In the genomic region with DNA sequence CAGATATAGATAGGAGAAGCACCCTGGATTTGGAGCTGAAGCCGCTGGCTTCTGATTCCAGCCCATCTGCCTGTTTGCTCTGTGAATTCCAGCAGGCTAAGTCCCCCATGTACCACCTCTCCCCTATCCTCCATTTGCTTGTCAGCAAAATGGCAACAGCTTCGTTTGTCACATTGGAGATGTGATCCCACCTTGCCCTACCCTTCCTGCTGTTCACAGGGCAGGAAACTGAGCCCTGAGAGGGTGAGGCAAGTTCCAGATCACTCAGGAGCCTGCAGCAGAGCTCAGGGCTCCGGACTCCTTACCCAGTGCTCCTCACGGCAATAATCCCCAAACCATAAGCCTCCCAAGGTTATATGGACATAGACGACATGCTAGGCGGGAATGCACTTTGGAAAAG, we compare ENCODE assay signal across 8 cellular contexts. TPM values are rescaled to one million over a fixed set of nuclear protein-coding genes. Genes with fewer than 3 reads are reported as not detected.
A peak's percentile ranks its signal among the peaks of the same experiment; 100 is the strongest.
DNase-seq lines count a peak whose midpoint lies in the region; ATAC-seq and TF ChIP-seq lines count a peak whose summit lies in the region.

No MANE protein-coding gene starts in this region.

- H4K20me1 ChIP-seq in mammary epithelial cell (ENCODE audit: insufficient read depth, low read length), result no peaks in the 10 kb centered on the region

- peaks cover 7 to 44% (median 24%) of the 10 kb centered on the region in 5 donors for H3K36me3 Mint-ChIP-seq in naive thymus-derived CD4-positive, alpha-beta T cell

- ATAC-seq in right cardiac atrium, result no peak
- ATAC-seq in left ventricle myocardium superior, result no peak
- ATAC-seq in naive thymus-derived CD4-positive, alpha-beta T cell, result no peak
- ATAC-seq in aorta (ENCODE audit: low FRiP score), result no peak
- no peak for ATAC-seq in GM18517 (IDR thresholded peaks at IDR 0.05; ENCODE audit: unreplicated experiment)

- peak overlapping the region in 9 of 10 donors; percentile 39 to 84 (median 75) for H3K4me3 Mint-ChIP-seq in naive thymus-derived CD4-positive, alpha-beta T cell

- in situ Hi-C loops in mammary epithelial cell (cut with MboI; ENCODE audit: low sequenced_read_pairs in 2 of 2), result no loop called here

- H3K4me3 ChIP-seq in right cardiac atrium (ENCODE audit: low read length), result no peak overlapping the region
- H3K4me3 ChIP-seq in mammary epithelial cell (replicated peaks in 1 of 3; ENCODE audit: insufficient read depth in 1 of 3, low read depth in 2 of 3, low read length in 3 of 3), result no peak overlapping the region
- H3K4me3 ChIP-seq in naive thymus-derived CD4-positive, alpha-beta T cell (ENCODE audit: low read length), result peak overlapping the region; percentile 5
- no peak overlapping the region for H3K4me3 ChIP-seq in aorta (ENCODE audit: low read length in 2 of 2)

- WGBS in right cardiac atrium, result 82% methylated on average over 6 of the region's 6 CpGs
- 84% methylated on average over 6 of the region's 6 CpGs for WGBS in mammary epithelial cell (ENCODE audit: low coverage, missing lambda C conversion rate)
- 77 to 79% methylated on average over 6 of the region's 6 CpGs for WGBS in aorta, 2 donors

- dilution Hi-C loops in mammary epithelial cell (cut with HindIII; ENCODE audit: low sequenced_read_pairs), result no loop called here

- CTCF ChIA-PET in mammary epithelial cell (lab: Charles Lee; ENCODE audit: low non-redundant PET), result no interaction called here
- CTCF ChIA-PET in naive thymus-derived CD4-positive, alpha-beta T cell (lab: Charles Lee), result interaction anchor here (1.3 kb wide), 1 partner anchor 130 kb away, joined by 4 read pairs; no protein-coding TSS in a partner anchor

- H3K27me3 Mint-ChIP-seq in naive thymus-derived CD4-positive, alpha-beta T cell, result no peaks in the 10 kb centered on the region

- H3K27ac ChIP-seq in right cardiac atrium (ENCODE audit: low read length), result peak overlapping the region; percentile 89
- peak overlapping the region; percentile 87 for H3K27ac ChIP-seq in mammary epithelial cell (ENCODE audit: insufficient read depth, low read depth, low read length)
- H3K27ac ChIP-seq in naive thymus-derived CD4-positive, alpha-beta T cell (ENCODE audit: low read depth, low read length), result peak overlapping the region; percentile 56
- peak overlapping the region; percentile 10 to 95 for H3K27ac ChIP-seq in aorta (ENCODE audit: low read depth in 1 of 2, low read length in 2 of 2)

- TF ChIP-seq CTCF in mammary epithelial cell (conservative IDR thresholded peaks at IDR 0.05 in 1 of 2, IDR thresholded peaks at IDR 0.05 in 1 of 2; ENCODE audit: extremely low read depth in 1 of 2, insufficient read depth in 1 of 2, low read depth in 1 of 2, low read length in 2 of 2), result no peak

- H3K9me3 ChIP-seq in right cardiac atrium (ENCODE audit: control insufficient read depth, low read length), result no peaks in the 10 kb centered on the region
- no peaks in the 10 kb centered on the region for H3K9me3 ChIP-seq in mammary epithelial cell (replicated peaks; ENCODE audit: insufficient read depth, low read length)
- H3K9me3 ChIP-seq in naive thymus-derived CD4-positive, alpha-beta T cell (ENCODE audit: control insufficient read depth in 2 of 3, low read length in 3 of 3), result no peaks in the 10 kb centered on the region
- H3K9me3 ChIP-seq in aorta (ENCODE audit: control insufficient read depth, low read length), result no peaks in the 10 kb centered on the region

- peaks cover 99% of the 10 kb centered on the region for H3K79me2 ChIP-seq in mammary epithelial cell (ENCODE audit: insufficient read depth, low read length)

- H3K4me1 ChIP-seq in right cardiac atrium (ENCODE audit: control insufficient read depth, insufficient read depth, low read length) (peaks cover 34% of the 10 kb centered on the region), mammary epithelial cell (ENCODE audit: insufficient read depth, low read length) (peaks cover 97% of the 10 kb centered on the region), aorta (ENCODE audit: control insufficient read depth in 1 of 2, insufficient read depth in 2 of 2, low read length in 2 of 2) (peaks cover 4 to 11% of the 10 kb centered on the region in 2 donors)
- H3K4me1 ChIP-seq in naive thymus-derived CD4-positive, alpha-beta T cell (ENCODE audit: control insufficient read depth in 2 of 2, insufficient read depth in 2 of 2, low read length in 2 of 2), result peaks cover 77 to 90% of the 10 kb centered on the region in 2 donors

- no peak for DNase-seq in right cardiac atrium
- DNase-seq in left ventricle myocardium superior, result no peak
- no peak for DNase-seq in mammary epithelial cell
- DNase-seq in naive thymus-derived CD4-positive, alpha-beta T cell, result no peak
- DNase-seq in aorta, result peak in 1 of 2 donors; percentile 26
- no peak for DNase-seq in Ammon's horn (ENCODE audit: low spot score)
- DNase-seq in HCEC 1CT, result no peak

- H3K4me1 Mint-ChIP-seq in naive thymus-derived CD4-positive, alpha-beta T cell, result peaks cover 75 to 98% (median 95%) of the 10 kb centered on the region in 7 donors

- POLR2A ChIA-PET in naive thymus-derived CD4-positive, alpha-beta T cell (lab: Charles Lee), result interaction anchor here (0.8 to 16.3 kb wide), 6 partner anchors 8 to 21 kb away, joined by 3 to 134 read pairs (median 11); no protein-coding TSS in a partner anchor

- peak overlapping the region; percentile 59 for H3K9ac ChIP-seq in mammary epithelial cell (ENCODE audit: insufficient read depth, low read length)

- peak overlapping the region; percentile 83 to 95 (median 89) for H3K27ac Mint-ChIP-seq in naive thymus-derived CD4-positive, alpha-beta T cell

- TSS peak; percentile 37 for BruUV-seq in mammary epithelial cell (replicated peaks; lab: Mats Ljungman, UMichigan)

- peak overlapping the region; percentile 38 for H3K4me2 ChIP-seq in mammary epithelial cell (ENCODE audit: insufficient read depth, low read depth, low read length)

- H3K36me3 ChIP-seq in mammary epithelial cell (ENCODE audit: insufficient read depth, low read length) (peaks cover 23% of the 10 kb centered on the region), aorta (ENCODE audit: control insufficient read depth in 1 of 2, insufficient read depth in 2 of 2, low read length in 1 of 2) (no peaks in the 10 kb centered on the region)
- H3K36me3 ChIP-seq in naive thymus-derived CD4-positive, alpha-beta T cell (ENCODE audit: control insufficient read depth in 2 of 3, insufficient read depth in 3 of 3, low read length in 3 of 3), result peaks cover 9 to 40% (median 14%) of the 10 kb centered on the region in 3 experiments

- no peak overlapping the region for H2AFZ ChIP-seq in mammary epithelial cell (ENCODE audit: low read depth, low read length)

- no peaks in the 10 kb centered on the region for H3K9me3 Mint-ChIP-seq in naive thymus-derived CD4-positive, alpha-beta T cell

- H3K27me3 ChIP-seq in right cardiac atrium (ENCODE audit: control insufficient read depth, insufficient read depth) (no peaks in the 10 kb centered on the region), mammary epithelial cell (ENCODE audit: insufficient read depth, low read length) (no peaks in the 10 kb centered on the region), aorta (ENCODE audit: control insufficient read depth in 1 of 2, insufficient read depth in 2 of 2, low read length in 1 of 2) (no peaks in the 10 kb centered on the region)
- H3K27me3 ChIP-seq in naive thymus-derived CD4-positive, alpha-beta T cell (ENCODE audit: control insufficient read depth in 2 of 2, insufficient read depth in 2 of 2, low read length in 2 of 2), result no peaks in the 10 kb centered on the region

- intact Hi-C loops in right cardiac atrium (cut with DNase I) (no loop called here), left ventricle myocardium superior (cut with micrococcal nuclease) (no loop called here), mammary epithelial cell (cut with micrococcal nuclease) (loop anchor here (1.0 kb wide), 2 partner anchors 8 to 15 kb away; a partner anchor contains a TSS), aorta (cut with DNase I) (loop anchor here in 1 of 2 donors (2.0 kb wide), 2 partner anchors 15 to 19 kb away; a partner anchor contains a TSS)
- intact Hi-C loops in naive thymus-derived CD4-positive, alpha-beta T cell (cut with micrococcal nuclease), result loop anchor here (1.0 kb wide), 2 partner anchors 8 to 11 kb away; no protein-coding TSS in a partner anchor

RNA-seq across cellular contexts. Expression of a gene that starts 14.9 kb away (rescaled TPM):
- total RNA-seq in right cardiac atrium, result 10 to 100 TPM in 3 of 4 donors, 1 to 10 TPM in 1; 8.1 to 25.7 (median 15.2) TPM
- polyA plus RNA-seq in right cardiac atrium, result 9.1 TPM
- total RNA-seq in left ventricle myocardium superior, result 38.5 TPM
- 100 to 1,000 TPM; 471 to 738 TPM for total RNA-seq in mammary epithelial cell
- polyA plus RNA-seq in mammary epithelial cell, result 404 TPM
- 456 TPM for polyA minus RNA-seq in mammary epithelial cell
- 100 to 1,000 TPM in 1 of 5 experiments, 10 to 100 TPM in 4; 43.6 to 123 (median 73.1) TPM for total RNA-seq in naive thymus-derived CD4-positive, alpha-beta T cell
- polyA plus RNA-seq in naive thymus-derived CD4-positive, alpha-beta T cell, result 10 to 100 TPM; 16.6 to 18.6 TPM
- 100 to 1,000 TPM in 1 of 2 donors, 10 to 100 TPM in 1; 87.7 to 124 TPM for total RNA-seq in aorta
- polyA plus RNA-seq in aorta, result 10 to 100 TPM in 1 of 2 donors, 1 to 10 TPM in 1; 6.4 to 11.6 TPM

Comparison
In these comparisons a context has a peak if more than half of its experiments do, and no peak if none do; other contexts are left out.
1. intact Hi-C loops: an anchor here in mammary epithelial cell (1.0 kb wide) and naive thymus-derived CD4-positive, alpha-beta T cell (1.0 kb wide); none called in right cardiac atrium and left ventricle myocardium superior.